In the genomic region with DNA sequence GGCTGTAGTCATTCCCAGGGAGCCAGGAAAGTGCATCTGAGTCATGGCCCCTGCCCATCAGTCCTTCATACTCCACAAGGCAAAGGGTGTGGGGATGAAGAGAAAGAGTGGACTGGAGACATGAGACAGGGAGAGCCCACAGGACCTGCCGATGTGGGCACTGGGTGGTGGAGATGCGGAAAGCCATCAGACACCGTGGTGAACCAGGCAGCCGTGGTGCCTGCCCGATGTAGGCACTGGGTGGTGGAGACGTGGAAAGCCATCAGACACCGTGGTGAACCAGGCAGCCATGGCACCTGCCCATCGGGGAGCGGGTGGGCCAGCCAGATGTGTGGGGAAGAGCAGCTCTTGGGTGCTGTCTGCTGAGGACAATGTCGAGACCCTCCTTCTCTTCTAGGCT, we compare ENCODE assay signal across 23 cellular contexts.
"Had no signal": no experiment of that assay in that cellular context is flagged by ENCODE, and none has a peak within 500 bp of the region (broad histone marks: within the 10 kb centered on the region; RNA-seq: fewer than 3 reads in every experiment).

No MANE protein-coding gene starts in this region.

- H3K4me1 Mint-ChIP-seq: activated CD4-positive, alpha-beta T cell treated with anti-CD3 and anti-CD28 coated beads, Interleukin-2, amount 10 ng/mL, durations not matched to agents 7 days and 5 days; activated naive CD4-positive, alpha-beta T cell treated with anti-CD3 and anti-CD28 coated beads, Interleukin-2, amount 50 U/mL, for 24 hours; natural killer cell had no signal

- ATAC-seq: activated CD8-positive, alpha-beta memory T cell treated with anti-CD3 and anti-CD28 coated beads, Interleukin-2, amount 10 ng/mL, durations not matched to agents 7 days and 5 days; activated CD8-positive, alpha-beta T cell treated with anti-CD3 and anti-CD28 coated beads for 36 hours; lower lobe of right lung; natural killer cell had no signal

- H3K27me3 Mint-ChIP-seq: activated CD4-positive, alpha-beta T cell treated with anti-CD3 and anti-CD28 coated beads, Interleukin-2, amount 10 ng/mL, durations not matched to agents 7 days and 5 days; activated CD8-positive, alpha-beta T cell treated with anti-CD3 and anti-CD28 coated beads for 36 hours; activated naive CD4-positive, alpha-beta T cell treated with anti-CD3 and anti-CD28 coated beads, Interleukin-2, amount 50 U/mL, for 24 hours; stimulated activated naive CD8-positive, alpha-beta T cell treated with anti-CD3 and anti-CD28 coated beads, Interleukin-15, Interleukin-2, amounts not matched to agents 100 ng/mL and 50 ng/mL, for 24 hours had no signal

- FAIRE-seq: colon, urothelium cell line had no signal

- H3K36me3 ChIP-seq: heart left ventricle, lower lobe of right lung, tibial artery had no signal

- H3K4me3 ChIP-seq: dorsolateral prefrontal cortex, heart left ventricle, lower lobe of right lung, tibial artery had no signal

- H3K36me3 Mint-ChIP-seq: activated CD8-positive, alpha-beta memory T cell treated with anti-CD3 and anti-CD28 coated beads, Interleukin-2, amount 10 ng/mL, durations not matched to agents 7 days and 5 days; activated naive CD4-positive, alpha-beta T cell treated with anti-CD3 and anti-CD28 coated beads, Interleukin-2, amount 50 U/mL, for 24 hours; brain; mesothelial cell of epicardium; natural killer cell had no signal

- H3K27ac ChIP-seq: lower lobe of right lung, tibial artery had no signal

- DNase-seq: activated CD4-positive, alpha-beta T cell treated with anti-CD3 and anti-CD28 coated beads, Interleukin-2, amount 10 ng/mL, durations not matched to agents 7 days and 5 days; activated CD8-positive, alpha-beta memory T cell treated with anti-CD3 and anti-CD28 coated beads, Interleukin-2, amount 10 ng/mL, durations not matched to agents 7 days and 5 days; activated CD8-positive, alpha-beta T cell treated with anti-CD3 and anti-CD28 coated beads for 36 hours; activated effector memory CD4-positive, alpha-beta T cell treated with anti-CD3 and anti-CD28 coated beads, Interleukin-2, amount 50 U/mL, for 16 hours; activated T-cell treated with anti-CD3 and anti-CD28 coated beads for 4 hours; aorta; caudate nucleus; dorsolateral prefrontal cortex; heart left ventricle; left cardiac atrium; lower lobe of right lung; natural killer cell; nucleus accumbens; SK-N-SH; stimulated activated CD4-positive, alpha-beta T cell treated with anti-CD3 and anti-CD28 coated beads, Interleukin-4, amount 100 ng/mL, for 24 hours; T-helper 2 cell; tibial artery had no signal

- H3K27ac Mint-ChIP-seq: activated CD4-positive, alpha-beta T cell treated with anti-CD3 and anti-CD28 coated beads, Interleukin-2, amount 10 ng/mL, durations not matched to agents 7 days and 5 days; activated CD8-positive, alpha-beta memory T cell treated with anti-CD3 and anti-CD28 coated beads, Interleukin-2, amount 10 ng/mL, durations not matched to agents 7 days and 5 days; activated naive CD4-positive, alpha-beta T cell treated with anti-CD3 and anti-CD28 coated beads, Interleukin-2, amount 50 U/mL, for 24 hours; mesothelial cell of epicardium; natural killer cell had no signal

- H3K9me3 ChIP-seq: heart left ventricle, lower lobe of right lung, SK-N-SH, tibial artery had no signal

- H3K27me3 ChIP-seq: heart left ventricle, tibial artery had no signal

- H3K4me2 ChIP-seq: SK-N-SH had no signal

- H3K4me3 Mint-ChIP-seq: activated CD4-positive, alpha-beta T cell treated with anti-CD3 and anti-CD28 coated beads, Interleukin-2, amount 10 ng/mL, durations not matched to agents 7 days and 5 days; activated CD8-positive, alpha-beta memory T cell treated with anti-CD3 and anti-CD28 coated beads, Interleukin-2, amount 10 ng/mL, durations not matched to agents 7 days and 5 days; activated CD8-positive, alpha-beta T cell treated with anti-CD3 and anti-CD28 coated beads for 36 hours; activated naive CD4-positive, alpha-beta T cell treated with anti-CD3 and anti-CD28 coated beads, Interleukin-2, amount 50 U/mL, for 24 hours; brain; mesothelial cell of epicardium; natural killer cell; stimulated activated naive CD8-positive, alpha-beta T cell treated with anti-CD3 and anti-CD28 coated beads, Interleukin-15, Interleukin-2, amounts not matched to agents 100 ng/mL and 50 ng/mL, for 24 hours had no signal

- H3K9me3 Mint-ChIP-seq: activated CD4-positive, alpha-beta T cell treated with anti-CD3 and anti-CD28 coated beads, Interleukin-2, amount 10 ng/mL, durations not matched to agents 7 days and 5 days; activated CD8-positive, alpha-beta T cell treated with anti-CD3 and anti-CD28 coated beads for 36 hours; activated naive CD4-positive, alpha-beta T cell treated with anti-CD3 and anti-CD28 coated beads, Interleukin-2, amount 50 U/mL, for 24 hours; brain; mesothelial cell of epicardium; natural killer cell; stimulated activated naive CD8-positive, alpha-beta T cell treated with anti-CD3 and anti-CD28 coated beads, Interleukin-15, Interleukin-2, amounts not matched to agents 100 ng/mL and 50 ng/mL, for 24 hours had no signal

- H3K9ac ChIP-seq: SK-N-SH had no signal
